Comparison of ENCODE assay signal across 1 cellular context in genomic region chr11:68202165-68202564, GRCh38.
TF ChIP-seq lines count a peak whose summit lies in the region.

No MANE protein-coding gene starts in this region.

TF ChIP-seq in HepG2, 621 proteins besides CTCF, POLR2A, EP300 and RAD21:
- peak; percentile 17; the same call in 1 of the 2 replicates for TF ChIP-seq ZNF652 (CRISPR knock-in tag; IDR thresholded peaks at IDR 0.05; ENCODE audit: borderline replicate concordance, low read depth)
- TF ChIP-seq, protein P1, sequence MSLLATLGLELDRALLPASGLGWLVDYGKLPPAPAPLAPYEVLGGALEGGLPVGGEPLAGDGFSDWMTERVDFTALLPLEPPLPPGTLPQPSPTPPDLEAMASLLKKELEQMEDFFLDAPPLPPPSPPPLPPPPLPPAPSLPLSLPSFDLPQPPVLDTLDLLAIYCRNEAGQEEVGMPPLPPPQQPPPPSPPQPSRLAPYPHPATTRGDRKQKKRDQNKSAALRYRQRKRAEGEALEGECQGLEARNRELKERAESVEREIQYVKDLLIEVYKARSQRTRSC (CRISPR knock-in tag; IDR thresholded peaks at IDR 0.05; ENCODE audit: low read depth), result no peak
